15 cellular contexts compared by ENCODE assay signal in genomic region chr10:100551733-100552132, GRCh38. TPM values are rescaled to one million over a fixed set of nuclear protein-coding genes. Genes with fewer than 3 reads are reported as not detected.
DNase-seq lines count a peak whose midpoint lies in the region; ATAC-seq and TF ChIP-seq lines count a peak whose summit lies in the region.
"Had no signal": no experiment of that assay in that cellular context is flagged by ENCODE, and none has a peak within 500 bp of the region (broad histone marks: within the 10 kb centered on the region; RNA-seq: fewer than 3 reads in every experiment).

No MANE protein-coding gene starts in this region.

- no peaks in the 10 kb centered on the region for H3K79me1 ChIP-seq in mesendoderm (ENCODE audit: low read length)
- no peaks in the 10 kb centered on the region for H3K79me1 ChIP-seq in trophoblast cell (ENCODE audit: low read length)

- H3K36me3 ChIP-seq in SK-N-SH (replicated peaks in 1 of 2; ENCODE audit: control insufficient read depth in 1 of 2, insufficient read depth in 2 of 2, low read length in 1 of 2) = peaks cover 17 to 74% of the 10 kb centered on the region in 2 experiments
- H3K36me3 ChIP-seq in BLaER1 = peaks cover 83% of the 10 kb centered on the region
- peaks cover 14% of the 10 kb centered on the region for H3K36me3 ChIP-seq in mesendoderm (ENCODE audit: control insufficient read depth, insufficient read depth, low read length)
- H3K36me3 ChIP-seq in trophoblast cell (ENCODE audit: control insufficient read depth in 1 of 2, insufficient read depth in 2 of 2, low read length in 2 of 2) = peaks cover 31 to 49% of the 10 kb centered on the region in 2 experiments

- CTCF ChIA-PET in SK-N-SH (lab: Yijun Ruan, JAX) = interaction anchor here (1.1 to 7.7 kb wide), 6 partner anchors 11 to 327 kb away, joined by 3 to 69 read pairs (median 11); partner anchors contain the start of gene HIF1AN

- H2BK120ac ChIP-seq in mesendoderm (ENCODE audit: low read depth, low read length) = no peak overlapping the region
- no peak overlapping the region for H2BK120ac ChIP-seq in trophoblast cell (ENCODE audit: insufficient read depth, low read length, poor library complexity)

- no peak for TF ChIP-seq CTCF in SK-N-SH (IDR thresholded peaks at IDR 0.05)

- TF ChIP-seq RAD21 in SK-N-SH (IDR thresholded peaks at IDR 0.05; ENCODE audit: low read length) = no peak

- H2AK5ac ChIP-seq in mesendoderm (ENCODE audit: low read length) (no peak overlapping the region), trophoblast cell (ENCODE audit: low read length) (no peak overlapping the region)

- H2BK5ac ChIP-seq in mesendoderm (ENCODE audit: low read length) (no peak overlapping the region), trophoblast cell (ENCODE audit: low read depth, low read length, poor library complexity) (no peak overlapping the region)

- H3K9ac ChIP-seq in SK-N-SH (no peak overlapping the region), BLaER1 (no peak overlapping the region), mesendoderm (ENCODE audit: low read length) (no peak overlapping the region), trophoblast cell (ENCODE audit: low read length) (no peak overlapping the region)

- H4K91ac ChIP-seq in trophoblast cell (ENCODE audit: low read depth, low read length) = no peak overlapping the region

- H3K4me2 ChIP-seq in SK-N-SH (no peak overlapping the region), BLaER1 (peak overlapping the region; percentile 44), mesendoderm (ENCODE audit: low read length) (no peak overlapping the region), trophoblast cell (ENCODE audit: low read length) (no peak overlapping the region)
- H3K4me2 ChIP-seq: A549 had no signal

- DNase-seq in SK-N-SH (no peak), mesendoderm (peak; percentile 72), midbrain (lab: John Stamatoyannopoulos, UW) (no peak), trophoblast cell (no peak)
- peak; percentile 73 for DNase-seq in Jurkat, Clone E6-1 (ENCODE audit: low read depth, low spot score)
- no peak for DNase-seq in activated CD4-positive, CD25-positive, alpha-beta regulatory T cell (lab: John Stamatoyannopoulos, UW)
- DNase-seq: CD8-positive, alpha-beta memory T cell; COR-L47; DMS 273 treated with DMSO at 0.1 percent for 48 hours; DMS53; H9 had no signal

- peaks cover 0 to 8% of the 10 kb centered on the region in 2 experiments; a peak in 1 of 4 replicates for H3K4me1 ChIP-seq in SK-N-SH (ENCODE audit: control insufficient read depth in 1 of 2, insufficient read depth in 2 of 2, low read depth in 1 of 2, low read length in 1 of 2)
- peaks cover 30% of the 10 kb centered on the region for H3K4me1 ChIP-seq in BLaER1
- peaks cover 11% of the 10 kb centered on the region for H3K4me1 ChIP-seq in mesendoderm (ENCODE audit: control insufficient read depth, low read depth, low read length)
- H3K4me1 ChIP-seq in trophoblast cell (ENCODE audit: control insufficient read depth in 1 of 2, insufficient read depth in 2 of 2, low read length in 2 of 2) = no peaks in the 10 kb centered on the region

- H2BK15ac ChIP-seq in mesendoderm (replicated peaks; ENCODE audit: low read depth) = no peak overlapping the region

- 95% methylated on average over 6 of the region's 6 CpGs for WGBS in SK-N-SH (ENCODE audit: low lambda C conversion rate)
- no CpG with 5 or more reads among the region's 6 CpGs for WGBS in mesendoderm (ENCODE audit: extremely low coverage, insufficient coverage, low lambda C conversion rate)
- no CpG with 5 or more reads among the region's 6 CpGs for WGBS in trophoblast cell (ENCODE audit: extremely low coverage, insufficient coverage, insufficient read length)

- H3K23ac ChIP-seq in mesendoderm (ENCODE audit: low read length) (peak overlapping the region; percentile 66), trophoblast cell (ENCODE audit: low read length) (no peak overlapping the region)

- H3K9me2 ChIP-seq in SK-N-SH = no peaks in the 10 kb centered on the region

- no peak overlapping the region for H4K8ac ChIP-seq in mesendoderm (ENCODE audit: low read depth, low read length)
- H4K8ac ChIP-seq in trophoblast cell (ENCODE audit: low read depth, low read length) = no peak overlapping the region

- ATAC-seq in SK-N-SH treated with all-trans-retinoic acid at 6 μM for 48 hours = peak; percentile 13; the same call in 1 of the 3 replicates
- ATAC-seq: A549 had no signal

- H3K4me3 ChIP-seq in SK-N-SH (ENCODE audit: low read depth in 2 of 2, low read length in 1 of 2) (no peak overlapping the region), BLaER1 (no peak overlapping the region), mesendoderm (ENCODE audit: low read length) (no peak overlapping the region), trophoblast cell (ENCODE audit: low read depth, low read length) (no peak overlapping the region)
- no peak overlapping the region for H3K4me3 ChIP-seq in Jurkat, Clone E6-1 (ENCODE audit: low read length)
- H3K4me3 ChIP-seq: A549 had no signal

- no peak overlapping the region for H3K14ac ChIP-seq in trophoblast cell (ENCODE audit: low read length)

- H3K18ac ChIP-seq in mesendoderm (ENCODE audit: low read length) = no peak overlapping the region
- H3K18ac ChIP-seq in trophoblast cell (ENCODE audit: low read length) = no peak overlapping the region

- H3K56ac ChIP-seq in mesendoderm (ENCODE audit: low read length) = no peak overlapping the region

- H2AFZ ChIP-seq in SK-N-SH (ENCODE audit: low read depth) = no peak overlapping the region
- no peak overlapping the region for H2AFZ ChIP-seq in trophoblast cell (ENCODE audit: insufficient read depth, low read length, poor library complexity)

- TF ChIP-seq EP300 in SK-N-SH (IDR thresholded peaks at IDR 0.05; ENCODE audit: borderline replicate concordance in 1 of 2, low read depth in 1 of 2, low read length in 1 of 2) = no peak

- H3K27me3 ChIP-seq in SK-N-SH (ENCODE audit: insufficient read depth) (no peaks in the 10 kb centered on the region), BLaER1 (no peaks in the 10 kb centered on the region), mesendoderm (ENCODE audit: insufficient read depth, low read length, poor library complexity) (no peaks in the 10 kb centered on the region), trophoblast cell (ENCODE audit: insufficient read depth, low read length) (no peaks in the 10 kb centered on the region)

- H3K79me2 ChIP-seq in SK-N-SH (ENCODE audit: insufficient read depth) = no peaks in the 10 kb centered on the region
- no peaks in the 10 kb centered on the region for H3K79me2 ChIP-seq in mesendoderm (ENCODE audit: control insufficient read depth, insufficient read depth, low read length)
- no peaks in the 10 kb centered on the region for H3K79me2 ChIP-seq in trophoblast cell (ENCODE audit: control insufficient read depth, insufficient read depth, low read length, poor library complexity)

- H3K9me3 ChIP-seq in SK-N-SH (no peaks in the 10 kb centered on the region), BLaER1 (no peaks in the 10 kb centered on the region), trophoblast cell (ENCODE audit: insufficient read depth, low read depth, low read length) (no peaks in the 10 kb centered on the region)
- H3K9me3 ChIP-seq: A549 had no signal

- H3K4ac ChIP-seq in mesendoderm (ENCODE audit: low read depth, low read length) = no peak overlapping the region
- no peak overlapping the region for H3K4ac ChIP-seq in trophoblast cell (ENCODE audit: low read depth, low read length)

- POLR2A ChIA-PET in SK-N-SH (lab: Yijun Ruan, JAX) = interaction anchor here (1.6 kb wide), 1 partner anchor 16 kb away, joined by 5 read pairs; the partner anchor contains the start of gene HIF1AN

- H3F3A ChIP-seq in SK-N-SH (replicated peaks; ENCODE audit: insufficient read depth) = no peaks in the 10 kb centered on the region

- H4K5ac ChIP-seq in mesendoderm (ENCODE audit: low read length) = no peak overlapping the region

- no peak overlapping the region for H4K12ac ChIP-seq in trophoblast cell (ENCODE audit: low read depth, low read length)

- H4K20me1 ChIP-seq in SK-N-SH (ENCODE audit: insufficient read depth) (no peaks in the 10 kb centered on the region), BLaER1 (0 out of 2 replicates have a peak, but pooled peaks cover 14% of the 10 kb centered on the region)

- H3K27ac ChIP-seq in SK-N-SH (ENCODE audit: low read depth in 2 of 2, low read length in 1 of 2) (no peak overlapping the region), BLaER1 (no peak overlapping the region), mesendoderm (ENCODE audit: low read depth, low read length) (no peak overlapping the region), trophoblast cell (ENCODE audit: low read depth, low read length) (no peak overlapping the region)
- H3K27ac ChIP-seq: 22Rv1, A549 had no signal

- H2BK12ac ChIP-seq in trophoblast cell (ENCODE audit: low read length) = no peak overlapping the region

TF ChIP-seq in SK-N-SH treated with all-trans-retinoic acid at 6 μM for 48 hours, 23 proteins besides CTCF, POLR2A, EP300 and RAD21 (continues in another document):
- TF ChIP-seq ZFP3 (CRISPR knock-in tag; IDR thresholded peaks at IDR 0.05) (no peak), ZNF8 (CRISPR knock-in tag; IDR thresholded peaks at IDR 0.05) (no peak)

TF ChIP-seq in SK-N-SH, 30 proteins besides CTCF, POLR2A, EP300 and RAD21 (continues in another document):
- no peak for TF ChIP-seq RXRA (IDR thresholded peaks at IDR 0.05; ENCODE audit: borderline replicate concordance, low read depth)

RNA-seq across cellular contexts. Expression of gene HIF1AN, which starts 16.0 kb away (rescaled TPM):
- 8.1 and 11.0 TPM in 2 replicates for polyA plus RNA-seq in SK-N-SH (2012; rRNA removed)
- 8.0 and 10.1 TPM in 2 replicates for polyA plus RNA-seq in SK-N-SH (2012; cell fraction: cytosol; rRNA removed)
- 13.2 and 20.0 TPM in 2 replicates for polyA plus RNA-seq in SK-N-SH (2012; cell fraction: nucleus; rRNA removed)
- polyA plus RNA-seq in Jurkat, Clone E6-1 (2012; ENCODE audit: insufficient read depth, insufficient read length) = 42.6 TPM
- polyA plus RNA-seq in mesendoderm (2013, experiment 1 of 2) = 14.9 TPM
- 16.3 TPM for polyA plus RNA-seq in mesendoderm (2013, experiment 2 of 2)
- polyA plus RNA-seq in trophoblast cell (2013) = 18.4 and 19.2 TPM in 2 replicates

RNA-seq across cellular contexts. Expression of gene NDUFB8, which starts 22.1 kb away (rescaled TPM):
- 340 and 368 TPM in 2 replicates for polyA plus RNA-seq in SK-N-SH (2012; rRNA removed)
- polyA plus RNA-seq in SK-N-SH (2012; cell fraction: cytosol; rRNA removed) = 246 and 295 TPM in 2 replicates
- polyA plus RNA-seq in SK-N-SH (2012; cell fraction: nucleus; rRNA removed) = 159 and 228 TPM in 2 replicates
- polyA plus RNA-seq in Jurkat, Clone E6-1 (2012; ENCODE audit: insufficient read depth, insufficient read length) = 172 TPM
- 332 TPM for polyA plus RNA-seq in mesendoderm (2013, experiment 1 of 2)
- polyA plus RNA-seq in mesendoderm (2013, experiment 2 of 2) = 334 TPM
- 229 and 233 TPM in 2 replicates for polyA plus RNA-seq in trophoblast cell (2013)

RNA-seq across cellular contexts. Expression of gene SEC31B, which starts 32.1 kb away (rescaled TPM):
- polyA plus RNA-seq in SK-N-SH (2012; rRNA removed) = 8.8 and 15.5 TPM in 2 replicates
- polyA plus RNA-seq in SK-N-SH (2012; cell fraction: cytosol; rRNA removed) = 1.3 and 1.4 TPM in 2 replicates
- 99.1 and 129 TPM in 2 replicates for polyA plus RNA-seq in SK-N-SH (2012; cell fraction: nucleus; rRNA removed)
- polyA plus RNA-seq in Jurkat, Clone E6-1 (2012; ENCODE audit: insufficient read depth, insufficient read length) = 62.2 TPM
- 0.74 TPM for polyA plus RNA-seq in mesendoderm (2013, experiment 1 of 2)
- 0.55 TPM for polyA plus RNA-seq in mesendoderm (2013, experiment 2 of 2)
- polyA plus RNA-seq in trophoblast cell (2013) = 2.4 and 2.8 TPM in 2 replicates

Comparison
In these comparisons a context has a peak if more than half of its experiments do, and no peak if none do; other contexts are left out.
1. DNase-seq: peak in Jurkat, Clone E6-1 (single experiment) and mesendoderm (single experiment); none in SK-N-SH (single experiment), activated CD4-positive, CD25-positive, alpha-beta regulatory T cell (0 of 4), midbrain (single experiment) and trophoblast cell (0 of 2).